In the genomic region with DNA sequence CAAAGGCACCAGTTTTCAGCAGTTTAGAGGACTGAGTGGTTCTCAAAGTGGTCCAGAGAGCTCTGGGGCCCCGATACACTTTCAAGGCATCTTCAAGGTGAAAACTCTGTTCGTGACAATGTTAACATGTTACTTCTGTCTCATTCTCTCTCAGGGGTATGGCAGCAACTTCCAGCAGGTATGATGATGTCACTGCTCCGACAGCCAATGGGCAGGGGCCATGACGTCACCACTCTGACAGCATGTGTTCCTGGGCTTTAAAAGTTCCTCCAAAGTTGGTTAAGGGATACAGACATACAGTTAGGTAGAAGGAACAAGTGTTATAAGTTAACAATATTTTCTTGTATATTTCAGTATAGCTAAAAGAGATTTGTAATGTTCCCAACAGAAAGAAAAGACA, we compare ENCODE assay signal across 18 cellular contexts.
DNase-seq lines count a peak whose midpoint lies in the region; ATAC-seq, FAIRE-seq and TF ChIP-seq lines count a peak whose summit lies in the region.
"Had no signal": no experiment of that assay in that cellular context is flagged by ENCODE, and none has a peak within 500 bp of the region (broad histone marks: within the 10 kb centered on the region; RNA-seq: fewer than 3 reads in every experiment).

No MANE protein-coding gene starts in this region.

- H3K4me3 Mint-ChIP-seq in osteocyte (ENCODE audit: unreplicated experiment) (no peak overlapping the region), natural killer cell (no peak overlapping the region)
- no peak overlapping the region for H3K4me3 Mint-ChIP-seq in activated CD8-positive, alpha-beta T cell treated with anti-CD3 and anti-CD28 coated beads for 36 hours
- H3K4me3 Mint-ChIP-seq: CD4-positive, CD25-positive, alpha-beta regulatory T cell had no signal

- H3K27me3 Mint-ChIP-seq in osteocyte (ENCODE audit: unreplicated experiment) (no peaks in the 10 kb centered on the region), natural killer cell (ENCODE audit: low read depth in 2 of 2) (peaks cover 20 to 37% of the 10 kb centered on the region in 2 donors)
- peaks cover 22% of the 10 kb centered on the region for H3K27me3 Mint-ChIP-seq in activated CD8-positive, alpha-beta T cell treated with anti-CD3 and anti-CD28 coated beads for 36 hours

- H3K36me3 ChIP-seq in heart right ventricle: no peaks in the 10 kb centered on the region
- H3K36me3 ChIP-seq: left lung had no signal

- peak; percentile 61 for FAIRE-seq in urothelium cell line (lab: Jason Lieb, UNC)
- FAIRE-seq: A549 had no signal

- H3K27ac Mint-ChIP-seq in osteocyte (ENCODE audit: unreplicated experiment) (peak overlapping the region; percentile 60), natural killer cell (no peak overlapping the region)
- H3K27ac Mint-ChIP-seq in activated CD8-positive, alpha-beta T cell treated with anti-CD3 and anti-CD28 coated beads for 36 hours: no peak overlapping the region
- H3K27ac Mint-ChIP-seq: CD4-positive, CD25-positive, alpha-beta regulatory T cell had no signal

- H3K36me3 Mint-ChIP-seq in osteocyte (ENCODE audit: unreplicated experiment) (no peaks in the 10 kb centered on the region), natural killer cell (no peaks in the 10 kb centered on the region)
- H3K36me3 Mint-ChIP-seq in activated CD8-positive, alpha-beta T cell treated with anti-CD3 and anti-CD28 coated beads for 36 hours (ENCODE audit: low read depth): no peaks in the 10 kb centered on the region
- H3K36me3 Mint-ChIP-seq: CD4-positive, CD25-positive, alpha-beta regulatory T cell had no signal

- peak overlapping the region in 9 of 10 donors; percentile 76 to 94 (median 88) for H3K27ac ChIP-seq in heart right ventricle
- H3K27ac ChIP-seq: hepatocyte, PC-9 had no signal

- H3K4me3 ChIP-seq in heart right ventricle: no peak overlapping the region
- no peak overlapping the region for H3K4me3 ChIP-seq in choroid plexus epithelial cell (ENCODE audit: low read depth, low read length)
- H3K4me3 ChIP-seq: A549, hepatocyte, left lung, PC-9 had no signal

- DNase-seq in heart right ventricle: no peak
- no peak for DNase-seq in left ventricle myocardium superior
- DNase-seq in choroid plexus epithelial cell (ENCODE audit: low read depth): peak; percentile 12
- peak; percentile 44 for DNase-seq in osteocyte (ENCODE audit: extremely low spot score, unreplicated experiment)
- DNase-seq in urothelium cell line (ENCODE audit: low spot score): no peak
- DNase-seq in natural killer cell: no peak
- no peak for DNase-seq in activated CD8-positive, alpha-beta T cell treated with anti-CD3 and anti-CD28 coated beads for 36 hours
- no peak for DNase-seq in activated naive CD4-positive, alpha-beta T cell (lab: John Stamatoyannopoulos, UW)
- DNase-seq: activated effector memory CD4-positive, alpha-beta T cell treated with Interleukin-2 at 50 U/mL for 16 hours; CD4-positive, CD25-positive, alpha-beta regulatory T cell; dermis blood vessel endothelial cell; EL; NCI-H526 treated with DMSO at 0.1 percent for 48 hours; PC-9; SW 1271 had no signal

- H3K9me3 Mint-ChIP-seq in osteocyte (ENCODE audit: unreplicated experiment): no peaks in the 10 kb centered on the region
- no peaks in the 10 kb centered on the region for H3K9me3 Mint-ChIP-seq in natural killer cell
- H3K9me3 Mint-ChIP-seq in activated CD8-positive, alpha-beta T cell treated with anti-CD3 and anti-CD28 coated beads for 36 hours: no peaks in the 10 kb centered on the region

- POLR2A ChIA-PET in activated CD8-positive, alpha-beta T cell treated with anti-CD3 and anti-CD28 coated beads for 36 hours (lab: Charles Lee): interaction anchor here (0.8 kb wide), 1 partner anchor 153 kb away, joined by 3 read pairs; no protein-coding TSS in a partner anchor

- intact Hi-C loops in heart right ventricle (cut with DNase I) (loop anchor here in 3 of 10 donors (5.0 to 10.0 kb wide), 3 partner anchors 85 to 205 kb away; a partner anchor contains a TSS), left ventricle myocardium superior (cut with micrococcal nuclease) (no loop called here), natural killer cell (cut with micrococcal nuclease) (no loop called here)
- intact Hi-C loops in activated CD8-positive, alpha-beta T cell treated with anti-CD3 and anti-CD28 coated beads for 36 hours (cut with micrococcal nuclease): no loop called here

- peaks cover 51% of the 10 kb centered on the region for H3K4me1 Mint-ChIP-seq in osteocyte (ENCODE audit: unreplicated experiment)
- peaks cover 0 to 4% of the 10 kb centered on the region in 2 donors for H3K4me1 Mint-ChIP-seq in natural killer cell
- H3K4me1 Mint-ChIP-seq in activated CD8-positive, alpha-beta T cell treated with anti-CD3 and anti-CD28 coated beads for 36 hours (ENCODE audit: low read depth): no peaks in the 10 kb centered on the region
- H3K4me1 Mint-ChIP-seq: CD4-positive, CD25-positive, alpha-beta regulatory T cell had no signal

- WGBS in heart right ventricle, 2 donors: 71 to 80% methylated on average over 4 of the region's 4 CpGs

- CTCF ChIA-PET in activated CD8-positive, alpha-beta T cell treated with anti-CD3 and anti-CD28 coated beads for 36 hours (lab: Charles Lee): no interaction called here

- no peaks in the 10 kb centered on the region for H3K9me3 ChIP-seq in heart right ventricle
- H3K9me3 ChIP-seq: A549, left lung had no signal

- TF ChIP-seq CTCF in heart right ventricle (IDR thresholded peaks at IDR 0.05) (no peak), choroid plexus epithelial cell (conservative IDR thresholded peaks at IDR 0.05; ENCODE audit: low read depth, low read length) (no peak), osteocyte (IDR thresholded peaks at IDR 0.05) (no peak), natural killer cell (IDR thresholded peaks at IDR 0.05) (no peak)
- no peak for TF ChIP-seq CTCF in activated CD8-positive, alpha-beta T cell treated with anti-CD3 and anti-CD28 coated beads for 36 hours (IDR thresholded peaks at IDR 0.05)

- ATAC-seq in heart right ventricle: no peak
- ATAC-seq in left ventricle myocardium superior: no peak
- ATAC-seq in natural killer cell: no peak
- ATAC-seq in activated CD8-positive, alpha-beta T cell treated with anti-CD3 and anti-CD28 coated beads for 36 hours: no peak
- ATAC-seq: A549 had no signal

- peaks cover 0 to 18% (median 0%) of the 10 kb centered on the region in 7 donors for H3K27me3 ChIP-seq in heart right ventricle
- H3K27me3 ChIP-seq: hepatocyte had no signal

- H3K4me1 ChIP-seq in heart right ventricle: peaks cover 5 to 43% (median 27%) of the 10 kb centered on the region in 9 donors

Comparison
In these comparisons a context has a peak if more than half of its experiments do, and no peak if none do; other contexts are left out.
1. DNase-seq: peak in choroid plexus epithelial cell (single experiment) and osteocyte (single experiment); none in heart right ventricle (0 of 2), left ventricle myocardium superior (single experiment), urothelium cell line (single experiment), natural killer cell (single experiment), activated CD8-positive, alpha-beta T cell treated with anti-CD3 and anti-CD28 coated beads for 36 hours (single experiment) and activated naive CD4-positive, alpha-beta T cell (0 of 4).